In genomic region chr9:124283232-124283814, GRCh38 we compare ENCODE assay signal across 13 cellular contexts. TPM values are rescaled to one million over a fixed set of nuclear protein-coding genes. Genes with fewer than 3 reads are reported as not detected.
DNase-seq lines count a peak whose midpoint lies in the region; ATAC-seq and TF ChIP-seq lines count a peak whose summit lies in the region.
"Had no signal": no experiment of that assay in that cellular context is flagged by ENCODE, and none has a peak within 500 bp of the region (broad histone marks: within the 10 kb centered on the region; RNA-seq: fewer than 3 reads in every experiment).

No MANE protein-coding gene starts in this region.

- TF ChIP-seq POLR2A in testis (IDR thresholded peaks at IDR 0.05) = no peak

- H3K9me3 Mint-ChIP-seq in naive B cell = no peaks in the 10 kb centered on the region
- H3K9me3 Mint-ChIP-seq: activated naive CD8-positive, alpha-beta T cell treated with anti-CD3 and anti-CD28 coated beads for 36 hours; T-helper 1 cell treated with Interleukin-12 subunit alpha and Interleukin-12 subunit beta and Interleukin-4 antibody, amounts not matched to agents 30 μg/mL and 1 μg/mL, for 36 hours had no signal

- WGBS in testis, 2 donors = 64 to 75% methylated on average over 8 to 15 of the region's 15 CpGs

- peaks cover 18% of the 10 kb centered on the region; the same call in 1 of the 2 replicates for H3K36me3 ChIP-seq in Karpas-422 (ENCODE audit: insufficient read depth, low read length)
- no peaks in the 10 kb centered on the region for H3K36me3 ChIP-seq in duodenal mucosa (ENCODE audit: control insufficient read depth in 1 of 2, insufficient read depth in 2 of 2, low read length in 2 of 2)
- H3K36me3 ChIP-seq in testis (ENCODE audit: low read depth, missing control alignments) = no peaks in the 10 kb centered on the region

- H4K20me1 ChIP-seq in Karpas-422 (ENCODE audit: insufficient read depth, low read depth, low read length) = peaks cover 83% of the 10 kb centered on the region

- H3K79me2 ChIP-seq in Karpas-422 (ENCODE audit: low read length) = peaks cover 100% of the 10 kb centered on the region

- peak overlapping the region in 3 of 6 donors; percentile 41 to 86 (median 67) for H3K27ac Mint-ChIP-seq in naive B cell
- H3K27ac Mint-ChIP-seq: activated naive CD8-positive, alpha-beta T cell treated with anti-CD3 and anti-CD28 coated beads for 36 hours; T-helper 1 cell treated with Interleukin-12 subunit alpha and Interleukin-12 subunit beta and Interleukin-4 antibody, amounts not matched to agents 30 μg/mL and 1 μg/mL, for 36 hours had no signal

- H3K36me3 Mint-ChIP-seq in naive B cell = no peaks in the 10 kb centered on the region
- H3K36me3 Mint-ChIP-seq: activated naive CD8-positive, alpha-beta T cell treated with anti-CD3 and anti-CD28 coated beads for 36 hours had no signal

- peak overlapping the region in 6 of 8 donors; percentile 7 to 71 (median 33) for H3K4me3 Mint-ChIP-seq in naive B cell
- H3K4me3 Mint-ChIP-seq: activated naive CD8-positive, alpha-beta T cell treated with anti-CD3 and anti-CD28 coated beads for 36 hours; T-helper 1 cell treated with Interleukin-12 subunit alpha and Interleukin-12 subunit beta and Interleukin-4 antibody, amounts not matched to agents 30 μg/mL and 1 μg/mL, for 36 hours had no signal

- no peaks in the 10 kb centered on the region for H3K27me3 Mint-ChIP-seq in naive B cell
- H3K27me3 Mint-ChIP-seq: activated naive CD8-positive, alpha-beta T cell treated with anti-CD3 and anti-CD28 coated beads for 36 hours had no signal

- H3K4me3 ChIP-seq in Karpas-422 (ENCODE audit: low read length) (no peak overlapping the region), duodenal mucosa (ENCODE audit: low read depth in 1 of 2, low read length in 2 of 2) (no peak overlapping the region), testis (no peak overlapping the region)
- H3K4me3 ChIP-seq: GM23248 had no signal

- DNase-seq in Karpas-422 (no peak), naive B cell (no peak), testis (no peak), RKO (ENCODE audit: low spot score) (no peak), Ammon's horn (ENCODE audit: low spot score) (no peak), NCI-H774 (lab: John Stamatoyannopoulos, UW) (no peak), NCI-H1048 (lab: John Stamatoyannopoulos, UW) (no peak)
- DNase-seq: activated naive CD8-positive, alpha-beta T cell treated with anti-CD3 and anti-CD28 coated beads for 36 hours; GM23248; NCI-H187 treated with DMSO at 0.1 percent for 48 hours; stimulated activated CD8-positive, alpha-beta memory T cell treated with anti-CD3 and anti-CD28 coated beads, Interleukin-4, amount 100 ng/mL, for 48 hours had no signal

- H2AFZ ChIP-seq in Karpas-422 (ENCODE audit: low read length) = no peak overlapping the region
- H2AFZ ChIP-seq: GM23248 had no signal

- no peak overlapping the region for H3K4me2 ChIP-seq in Karpas-422 (ENCODE audit: low read depth, low read length, poor library complexity, severe bottlenecking)

- H3K4me1 Mint-ChIP-seq in naive B cell = peaks cover 44 to 79% (median 76%) of the 10 kb centered on the region in 3 donors

- no peak overlapping the region for H3K9ac ChIP-seq in Karpas-422 (ENCODE audit: low read length)
- H3K9ac ChIP-seq in duodenal mucosa (ENCODE audit: low read depth in 1 of 2, low read length in 2 of 2) = peak overlapping the region; percentile 28
- H3K9ac ChIP-seq: GM23248 had no signal

- intact Hi-C loops in testis (cut with DNase I; ENCODE audit: low total_unique reads) = no loop called here

- H3K4me1 ChIP-seq in Karpas-422 (ENCODE audit: low read length) (peaks cover 71% of the 10 kb centered on the region), duodenal mucosa (ENCODE audit: control insufficient read depth in 1 of 2, insufficient read depth in 2 of 2, low read length in 2 of 2) (peaks cover 79% of the 10 kb centered on the region in 2 donors), testis (peaks cover 74% of the 10 kb centered on the region)

- no peaks in the 10 kb centered on the region for H3K9me3 ChIP-seq in Karpas-422 (ENCODE audit: low read length)
- no peaks in the 10 kb centered on the region for H3K9me3 ChIP-seq in duodenal mucosa (ENCODE audit: control insufficient read depth in 1 of 2, low read length in 2 of 2)
- no peaks in the 10 kb centered on the region for H3K9me3 ChIP-seq in testis

- TF ChIP-seq CTCF in testis (IDR thresholded peaks at IDR 0.05) = no peak

- H3K27me3 ChIP-seq in Karpas-422 (ENCODE audit: low read length) (no peaks in the 10 kb centered on the region), duodenal mucosa (ENCODE audit: control insufficient read depth in 1 of 2, insufficient read depth in 2 of 2, low read length in 2 of 2) (no peaks in the 10 kb centered on the region), testis (no peaks in the 10 kb centered on the region)

- ATAC-seq in naive B cell (ENCODE audit: low read depth in 2 of 2) = no peak

- H3K27ac ChIP-seq in Karpas-422 (ENCODE audit: low read length) = 0 out of 2 replicates have a peak overlapping the region, but pooled peaks have one; percentile 5
- peak overlapping the region; percentile 67 for H3K27ac ChIP-seq in duodenal mucosa (ENCODE audit: low read depth, low read length)
- peak overlapping the region; percentile 79 to 85 for H3K27ac ChIP-seq in testis
- H3K27ac ChIP-seq: GM23248 had no signal

- H3K9me2 ChIP-seq in Karpas-422 (replicated peaks; ENCODE audit: insufficient read depth, low read length) = no peaks in the 10 kb centered on the region

RNA-seq across cellular contexts. Expression of gene NEK6, which starts 25.6 kb away (rescaled TPM):
- total RNA-seq in Karpas-422 (2014; rRNA removed; shearing (Covaris generic); ENCODE audit: low replicate concordance) = 77.9 and 93.3 TPM in 2 replicates
- polyA plus RNA-seq in naive B cell (ENCODE audit: low read depth in 6 of 6) (10 to 100 TPM in 2 of 6 donors, 1 to 10 TPM in 4; 4.5 to 15.2 (median 8.0) TPM), testis (ENCODE audit: insufficient read depth, low read depth, low replicate concordance) (21.5 TPM)
- total RNA-seq in testis = 10 to 100 TPM; 11.5 to 21.4 TPM

Comparison
In these comparisons a context has a peak if more than half of its experiments do, and no peak if none do; other contexts are left out.
1. H3K27ac ChIP-seq: peak in every context shown above with its lines; median percentile 82 in testis; 67 in duodenal mucosa; 5 in Karpas-422.